11 cellular contexts compared by ENCODE assay signal in the genomic region with DNA sequence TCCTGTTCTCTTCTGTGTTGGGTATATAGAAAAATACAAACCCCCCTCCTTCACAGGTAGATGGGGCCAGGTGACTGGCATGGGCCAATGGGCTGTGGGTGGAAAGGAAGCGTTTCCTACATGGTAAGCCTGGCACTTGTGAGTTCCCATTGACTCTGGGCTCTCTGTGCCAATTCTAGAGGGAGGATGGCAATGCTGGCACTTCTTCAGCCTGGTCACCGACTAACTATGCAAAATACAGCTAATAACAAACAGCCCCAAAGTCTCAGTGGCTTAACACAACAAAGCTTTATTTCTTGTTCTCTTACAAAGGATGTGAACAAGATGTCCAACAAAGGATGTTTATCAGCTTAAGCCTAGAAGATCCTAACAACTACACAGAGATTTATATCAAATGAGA.
A peak's percentile ranks its signal among the peaks of the same experiment; 100 is the strongest.
DNase-seq lines count a peak whose midpoint lies in the region; ATAC-seq and TF ChIP-seq lines count a peak whose summit lies in the region.
"Had no signal": no experiment of that assay in that cellular context is flagged by ENCODE, and none has a peak within 500 bp of the region (broad histone marks: within the 10 kb centered on the region; RNA-seq: fewer than 3 reads in every experiment).

No MANE protein-coding gene starts in this region.

- H2AFZ ChIP-seq in trophoblast cell (ENCODE audit: insufficient read depth, low read length, poor library complexity): no peak overlapping the region

- H3K4me3 ChIP-seq in SJSA1 (no peak overlapping the region), foreskin fibroblast (ENCODE audit: low read depth in 1 of 2, low read length in 2 of 2) (no peak overlapping the region), gastrocnemius medialis (no peak overlapping the region), trophoblast cell (ENCODE audit: low read depth, low read length) (no peak overlapping the region)

- no peak for TF ChIP-seq POLR2A in gastrocnemius medialis (IDR thresholded peaks at IDR 0.05)

- H2BK120ac ChIP-seq in trophoblast cell (ENCODE audit: insufficient read depth, low read length, poor library complexity): no peak overlapping the region

- H3K4me2 ChIP-seq in trophoblast cell (ENCODE audit: low read length): no peak overlapping the region

- peaks cover 44% of the 10 kb centered on the region for H3K4me1 ChIP-seq in SJSA1 (replicated peaks)
- peaks cover 42 to 43% of the 10 kb centered on the region in 2 donors for H3K4me1 ChIP-seq in gastrocnemius medialis
- no peaks in the 10 kb centered on the region for H3K4me1 ChIP-seq in trophoblast cell (ENCODE audit: control insufficient read depth in 1 of 2, insufficient read depth in 2 of 2, low read length in 2 of 2)

- no peak overlapping the region for H3K4ac ChIP-seq in trophoblast cell (ENCODE audit: low read depth, low read length)

- H3K18ac ChIP-seq in trophoblast cell (ENCODE audit: low read length): no peak overlapping the region

- H2BK5ac ChIP-seq in trophoblast cell (ENCODE audit: low read depth, low read length, poor library complexity): no peak overlapping the region

- H3K36me3 ChIP-seq in SJSA1 (no peaks in the 10 kb centered on the region), gastrocnemius medialis (no peaks in the 10 kb centered on the region), trophoblast cell (ENCODE audit: control insufficient read depth in 1 of 2, insufficient read depth in 2 of 2, low read length in 2 of 2) (no peaks in the 10 kb centered on the region)

- no peak overlapping the region for H3K23ac ChIP-seq in trophoblast cell (ENCODE audit: low read length)

- no peaks in the 10 kb centered on the region for H3K79me2 ChIP-seq in trophoblast cell (ENCODE audit: control insufficient read depth, insufficient read depth, low read length, poor library complexity)

- no peak overlapping the region for H4K91ac ChIP-seq in trophoblast cell (ENCODE audit: low read depth, low read length)

- ATAC-seq in gastrocnemius medialis: no peak

- peak; percentile 39 for DNase-seq in EH (ENCODE audit: low read depth)
- DNase-seq in SJSA1 (ENCODE audit: low read depth in 1 of 2, low spot score in 2 of 2): peak in 1 of 2 experiments; percentile 10
- peak; percentile 71 to 80 for DNase-seq in foreskin fibroblast
- no peak for DNase-seq in gastrocnemius medialis
- no peak for DNase-seq in stimulated activated CD4-positive, alpha-beta T cell treated with anti-CD3 and anti-CD28 coated beads, Interleukin-2, amount 100 ng/mL, for 48 hours
- DNase-seq in trophoblast cell: no peak
- no peak for DNase-seq in NCI-H2171 treated with DMSO at 0.1 percent for 48 hours (lab: John Stamatoyannopoulos, UW)
- DNase-seq in SIG-M5 (lab: John Stamatoyannopoulos, UW): no peak
- DNase-seq: activated gamma-delta T cell; RPMI8226; stimulated activated CD4-positive, alpha-beta T cell treated with anti-CD3 and anti-CD28 coated beads, Interleukin-1b, Interleukin-23, amount 100 ng/mL, for 48 hours had no signal

- H3K9me3 ChIP-seq in SJSA1 (replicated peaks) (no peaks in the 10 kb centered on the region), gastrocnemius medialis (no peaks in the 10 kb centered on the region), trophoblast cell (ENCODE audit: insufficient read depth, low read depth, low read length) (peaks cover 3% of the 10 kb centered on the region)

- no peak overlapping the region for H2AK5ac ChIP-seq in trophoblast cell (ENCODE audit: low read length)

- no peak overlapping the region for H3K14ac ChIP-seq in trophoblast cell (ENCODE audit: low read length)

- intact Hi-C loops in gastrocnemius medialis (cut with DNase I; ENCODE audit: low total_unique reads): loop anchor here (2.0 to 5.0 kb wide), 2 partner anchors 243 to 365 kb away; no protein-coding TSS in a partner anchor

- H4K12ac ChIP-seq in trophoblast cell (ENCODE audit: low read depth, low read length): no peak overlapping the region

- H4K8ac ChIP-seq in trophoblast cell (ENCODE audit: low read depth, low read length): no peak overlapping the region

- no peak for TF ChIP-seq CTCF in foreskin fibroblast (IDR thresholded peaks at IDR 0.05; ENCODE audit: low read depth, low read length)
- no peak for TF ChIP-seq CTCF in gastrocnemius medialis (IDR thresholded peaks at IDR 0.05 in 4 of 5, conservative IDR thresholded peaks at IDR 0.05 in 1 of 5)

- H2BK12ac ChIP-seq in trophoblast cell (ENCODE audit: low read length): no peak overlapping the region

- no peaks in the 10 kb centered on the region for H3K27me3 ChIP-seq in SJSA1 (replicated peaks)
- no peaks in the 10 kb centered on the region for H3K27me3 ChIP-seq in gastrocnemius medialis
- H3K27me3 ChIP-seq in trophoblast cell (ENCODE audit: insufficient read depth, low read length): no peaks in the 10 kb centered on the region

- in situ Hi-C loops in gastrocnemius medialis (cut with MboI; ENCODE audit: low sequenced_read_pairs in 4 of 4): loop anchor here in 3 of 4 donors (5.0 to 25.0 kb wide), 3 partner anchors 128 to 138 kb away; no protein-coding TSS in a partner anchor

- no CpG with 5 or more reads among the region's 2 CpGs for WGBS in trophoblast cell (ENCODE audit: extremely low coverage, insufficient coverage, insufficient read length)

- H3K9ac ChIP-seq in trophoblast cell (ENCODE audit: low read length): no peak overlapping the region

- H3K27ac ChIP-seq in SJSA1 (peak overlapping the region; percentile 23), gastrocnemius medialis (peak overlapping the region; percentile 82 to 87 (median 84)), trophoblast cell (ENCODE audit: low read depth, low read length) (no peak overlapping the region)

- H3K79me1 ChIP-seq in trophoblast cell (ENCODE audit: low read length): no peaks in the 10 kb centered on the region

Comparison
In these comparisons a context has a peak if more than half of its experiments do, and no peak if none do; other contexts are left out.
1. DNase-seq: peak in EH (single experiment) and foreskin fibroblast (2 of 2); none in gastrocnemius medialis (0 of 2), stimulated activated CD4-positive, alpha-beta T cell treated with anti-CD3 and anti-CD28 coated beads, Interleukin-2, amount 100 ng/mL, for 48 hours (0 of 2), trophoblast cell (0 of 2), NCI-H2171 treated with DMSO at 0.1 percent for 48 hours (single experiment) and SIG-M5 (single experiment).